ENCODE assay signal across 3 cellular contexts in the genomic region with DNA sequence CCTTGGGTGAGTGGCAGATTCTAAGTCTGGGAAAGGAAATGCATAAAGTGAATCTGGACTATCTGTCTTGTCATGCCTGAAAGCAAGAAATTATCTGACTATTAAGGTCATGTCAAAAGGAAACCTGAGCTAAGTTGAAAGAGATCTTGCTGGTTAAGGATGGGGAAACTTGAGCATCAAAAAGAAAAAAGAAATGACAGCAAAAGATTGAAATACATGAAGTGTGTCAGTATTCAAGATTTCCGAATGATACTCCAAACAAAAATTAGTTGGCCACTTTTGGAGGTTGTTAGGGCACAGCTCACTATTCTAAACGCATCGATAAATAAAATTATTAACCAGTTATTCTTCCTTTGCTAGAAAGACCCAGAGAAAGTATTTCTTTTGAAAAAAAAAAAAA.
"Had no signal": no experiment of that assay in that cellular context is flagged by ENCODE, and none has a peak within 500 bp of the region (broad histone marks: within the 10 kb centered on the region; RNA-seq: fewer than 3 reads in every experiment).

No MANE protein-coding gene starts in this region.

- DNase-seq: GDM1, GF-D8 had no signal

- H3K4me3 ChIP-seq: GM12878 had no signal
